8 cellular contexts compared by ENCODE assay signal in the genomic region with DNA sequence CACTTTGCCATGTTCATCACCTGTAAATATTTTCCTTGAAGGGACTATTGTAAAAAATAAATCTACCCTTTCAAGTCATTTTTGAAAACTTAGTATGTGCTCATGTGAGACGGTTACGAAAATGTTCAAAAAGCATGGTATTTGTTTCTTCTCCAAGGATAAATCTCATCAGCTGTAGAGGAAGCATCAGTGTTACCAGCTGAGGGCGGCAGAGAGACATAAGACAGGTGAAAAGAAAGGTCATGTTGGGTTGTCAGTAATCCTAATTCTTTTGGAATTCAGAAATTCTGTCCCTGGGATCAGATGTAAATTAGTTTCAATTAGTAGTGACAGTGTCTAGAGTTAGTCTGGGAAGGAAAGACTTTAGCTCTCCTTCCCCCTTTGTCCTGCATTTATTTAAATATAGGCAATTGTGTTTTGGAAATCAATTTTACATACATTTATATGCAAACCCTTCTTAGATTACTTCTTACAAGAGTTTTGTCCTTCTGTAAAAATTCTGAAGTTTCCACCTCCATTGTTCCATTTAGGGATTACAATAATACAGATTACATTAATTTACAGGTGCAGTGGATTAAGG.
DNase-seq lines count a peak whose midpoint lies in the region; ATAC-seq, FAIRE-seq and TF ChIP-seq lines count a peak whose summit lies in the region.

No MANE protein-coding gene starts in this region.

- peaks cover 6% of the 10 kb centered on the region for H3K9me3 Mint-ChIP-seq in CD4-positive, alpha-beta T cell

- H3K4me1 Mint-ChIP-seq in CD4-positive, alpha-beta T cell (ENCODE audit: low read depth) = no peaks in the 10 kb centered on the region

- H3K9me3 ChIP-seq in stomach = no peaks in the 10 kb centered on the region
- H3K9me3 ChIP-seq in CD4-positive, alpha-beta T cell (ENCODE audit: control insufficient read depth, low read length) = no peaks in the 10 kb centered on the region

- H3K27me3 ChIP-seq in foreskin keratinocyte = no peaks in the 10 kb centered on the region
- H3K27me3 ChIP-seq in stomach = no peaks in the 10 kb centered on the region
- H3K27me3 ChIP-seq in CD4-positive, alpha-beta T cell (ENCODE audit: control insufficient read depth, insufficient read depth, low read length) = no peaks in the 10 kb centered on the region

- CTCF ChIA-PET in HEK293T (lab: Yijun Ruan, JAX) = interaction anchor here (1.0 kb wide), 1 partner anchor 17 kb away, joined by 3 read pairs; no protein-coding TSS in a partner anchor
- CTCF ChIA-PET in CD4-positive, alpha-beta T cell (lab: Charles Lee) = no interaction called here

- intact Hi-C loops in stomach (cut with DNase I; ENCODE audit: low total_unique reads) = no loop called here
- intact Hi-C loops in CD4-positive, alpha-beta T cell (cut with DNase I, micrococcal nuclease) = no loop called here

- no peaks in the 10 kb centered on the region for H3K27me3 Mint-ChIP-seq in CD4-positive, alpha-beta T cell

- no peak overlapping the region for H3K4me3 ChIP-seq in stomach

- FAIRE-seq in RCC 7860 (lab: Jason Lieb, UNC) = peak; percentile 85

- no peak for TF ChIP-seq EP300 in stomach (IDR thresholded peaks at IDR 0.05)

- H3K4me1 ChIP-seq in foreskin keratinocyte (no peaks in the 10 kb centered on the region), stomach (no peaks in the 10 kb centered on the region)

- no peak overlapping the region for H3K27ac ChIP-seq in foreskin keratinocyte
- H3K27ac ChIP-seq in stomach = no peak overlapping the region
- H3K27ac ChIP-seq in CD4-positive, alpha-beta T cell (ENCODE audit: low read depth, low read length) = no peak overlapping the region

- no peak overlapping the region for H3K4me3 Mint-ChIP-seq in CD4-positive, alpha-beta T cell

- 17 to 47% (median 33%) methylated on average over 3 of the region's 3 CpGs for WGBS in stomach, 5 donors

- POLR2A ChIA-PET in HEK293T (lab: Yijun Ruan, JAX) = no interaction called here
- POLR2A ChIA-PET in CD4-positive, alpha-beta T cell (lab: Charles Lee) = no interaction called here

- TF ChIP-seq CTCF in foreskin keratinocyte (conservative IDR thresholded peaks at IDR 0.05) = peak; percentile 66
- peak in 1 of 7 experiments; percentile 18 for TF ChIP-seq CTCF in stomach (IDR thresholded peaks at IDR 0.05)
- no peak for TF ChIP-seq CTCF in CD4-positive, alpha-beta T cell (IDR thresholded peaks at IDR 0.05)

- no peaks in the 10 kb centered on the region for H3K36me3 Mint-ChIP-seq in CD4-positive, alpha-beta T cell (ENCODE audit: low read depth)

- no peak for TF ChIP-seq POLR2A in stomach (IDR thresholded peaks at IDR 0.05)

- H3K27ac Mint-ChIP-seq in CD4-positive, alpha-beta T cell = no peak overlapping the region

- peak; percentile 28 for DNase-seq in A172 (ENCODE audit: low spot score)
- peak; percentile 4 for DNase-seq in HEK293T (ENCODE audit: extremely low spot score)
- DNase-seq in RCC 7860 (ENCODE audit: low spot score) = peak; percentile 56
- DNase-seq in foreskin keratinocyte = peak in 1 of 2 donors; percentile 33
- peak; percentile 34 for DNase-seq in stomach
- DNase-seq in CD4-positive, alpha-beta T cell = no peak
- no peak for DNase-seq in GF-D8 (lab: John Stamatoyannopoulos, UW)

- no peaks in the 10 kb centered on the region for H3K36me3 ChIP-seq in stomach

- no peak for ATAC-seq in foreskin keratinocyte
- no peak for ATAC-seq in HG03354 (IDR thresholded peaks at IDR 0.05; ENCODE audit: poor library complexity, severe bottlenecking, unreplicated experiment)
- no peak for ATAC-seq in CD4-positive, alpha-beta T cell (ENCODE audit: poor library complexity)

TF ChIP-seq in HEK293T, 16 proteins besides CTCF, POLR2A, EP300 and RAD21:
- TF ChIP-seq TARDBP (IDR thresholded peaks at IDR 0.05) = no peak
- TF ChIP-seq LEF1 (IDR thresholded peaks at IDR 0.05; ENCODE audit: borderline replicate concordance) = no peak
- TF ChIP-seq FOXA1 (IDR thresholded peaks at IDR 0.05) = no peak
- TF ChIP-seq BHLHE40 (IDR thresholded peaks at IDR 0.05; ENCODE audit: borderline replicate concordance) = no peak
- TF ChIP-seq L3MBTL2 (conservative IDR thresholded peaks at IDR 0.05) = no peak

Comparison
In these comparisons a context has a peak if more than half of its experiments do, and no peak if none do; other contexts are left out.
1. DNase-seq: peak in A172 (single experiment), HEK293T (single experiment), RCC 7860 (single experiment) and stomach (single experiment); none in CD4-positive, alpha-beta T cell (0 of 10) and GF-D8 (single experiment).